19 cellular contexts compared by ENCODE assay signal in genomic region chr3:55269096-55269495, GRCh38.
"Had no signal": no experiment of that assay in that cellular context is flagged by ENCODE, and none has a peak within 500 bp of the region (broad histone marks: within the 10 kb centered on the region; RNA-seq: fewer than 3 reads in every experiment).

No MANE protein-coding gene starts in this region.

- DNase-seq: Karpas-422, KG1, MG63, NCI-H1092 treated with DMSO at 0.1 percent for 48 hours, NCI-H1436, NCI-H187, NCI-H2029, NCI-H2081 treated with DMSO at 0.1 percent for 48 hours, NCI-H2171, NCI-H226, NCI-H446, NCI-H510A, NCI-H524 treated with DMSO at 0.1 percent for 48 hours, NCI-H69, NCI-H774, SHP77 had no signal

- FAIRE-seq: RCC 7860 had no signal

- H3K9me3 ChIP-seq: MG63 had no signal

- ATAC-seq: SK-N-SH treated with all-trans-retinoic acid at 6 μM for 48 hours had no signal

- H3K27ac ChIP-seq: RWPE1 had no signal

- H3K27me3 ChIP-seq: MG63 had no signal

- H3K36me3 ChIP-seq: MG63 had no signal

- H3K4me3 ChIP-seq: MG63 had no signal
